In genomic region chr6:28407401-28407800, GRCh38 we compare ENCODE assay signal across 27 cellular contexts. TPM values are rescaled to one million over a fixed set of nuclear protein-coding genes. Genes with fewer than 3 reads are reported as not detected.
"Had no signal": no experiment of that assay in that cellular context is flagged by ENCODE, and none has a peak within 500 bp of the region (broad histone marks: within the 10 kb centered on the region; RNA-seq: fewer than 3 reads in every experiment).

No MANE protein-coding gene starts in this region.

- H3K9me3 Mint-ChIP-seq: activated naive CD4-positive, alpha-beta T cell treated with anti-CD3 and anti-CD28 coated beads for 36 hours had no signal

- H3K9ac ChIP-seq: KMS-11 had no signal

- H3K4me3 Mint-ChIP-seq: activated CD4-positive, alpha-beta memory T cell treated with anti-CD3 and anti-CD28 coated beads for 36 hours; activated CD4-positive, alpha-beta T cell treated with anti-CD3 and anti-CD28 coated beads, Interleukin-2, amount 10 ng/mL, durations not matched to agents 7 days and 5 days; activated naive CD4-positive, alpha-beta T cell treated with anti-CD3 and anti-CD28 coated beads for 36 hours; activated naive CD8-positive, alpha-beta T cell treated with anti-CD3 and anti-CD28 coated beads, Interleukin-2, amount 10 ng/mL, durations not matched to agents 7 days and 5 days; activated T-helper 1 cell treated with anti-CD3 and anti-CD28 coated beads, Interleukin-12 subunit alpha, Interleukin-12 subunit beta, Interleukin-2, Interleukin-4 antibody, amounts not matched to agents 30 ng/mL and 10 ng/mL and 1 ng/mL, durations not matched to agents 14 hours and 24 hours and 36 hours; IgD-negative memory B cell; T-helper 1 cell treated with Interleukin-12 subunit alpha and Interleukin-12 subunit beta and Interleukin-4 antibody, amounts not matched to agents 30 μg/mL and 1 μg/mL, for 36 hours had no signal

- H3K27ac ChIP-seq: ascending aorta, body of pancreas, KMS-11 had no signal

- ATAC-seq: body of pancreas, PC-3 had no signal

- H3K4me2 ChIP-seq: KMS-11 had no signal

- H3K4me1 ChIP-seq: ascending aorta, body of pancreas had no signal

- DNase-seq: activated CD4-positive, alpha-beta memory T cell treated with anti-CD3 and anti-CD28 coated beads for 36 hours; activated CD4-positive, alpha-beta T cell treated with anti-CD3 and anti-CD28 coated beads, Interleukin-2, amount 10 ng/mL, durations not matched to agents 7 days and 5 days; activated CD4-positive, CD25-positive, alpha-beta regulatory T cell treated with anti-CD3 and anti-CD28 coated beads, Interleukin-2, amount 50 U/mL, for 72 hours; activated CD8-positive, alpha-beta memory T cell treated with anti-CD3 and anti-CD28 coated beads, Interleukin-2, amount 50 U/mL, for 4 hours; activated effector memory CD4-positive, alpha-beta T cell treated with anti-CD3 and anti-CD28 coated beads, Interleukin-2, amount 50 U/mL, for 16 hours; activated naive CD4-positive, alpha-beta T cell treated with anti-CD3 and anti-CD28 coated beads for 36 hours; activated naive CD8-positive, alpha-beta T cell treated with anti-CD3 and anti-CD28 coated beads, Interleukin-2, amount 10 ng/mL, durations not matched to agents 7 days and 5 days; body of pancreas; central memory CD4-positive, alpha-beta T cell; NCI-H1092; NCI-H1417; NCI-H1930; NCI-H2171 treated with DMSO at 0.1 percent for 48 hours; NCI-H226; NCI-H526 treated with DMSO at 0.1 percent for 48 hours; NCI-H82; NK-92 treated with Interleukin-12 subunit alpha and Interleukin-12 subunit beta, amount 100 ng/mL, for 24 hours; PC-3; SHP77 treated with DMSO at 0.1 percent for 48 hours had no signal

- H3K4me3 ChIP-seq: ascending aorta, body of pancreas had no signal

- FAIRE-seq: bronchial epithelial cell, RCC 7860 had no signal

- H3K4me1 Mint-ChIP-seq: IgD-negative memory B cell had no signal

- H3K36me3 Mint-ChIP-seq: activated CD4-positive, alpha-beta memory T cell treated with anti-CD3 and anti-CD28 coated beads for 36 hours; IgD-negative memory B cell had no signal

- H3K36me3 ChIP-seq: ascending aorta had no signal

- H3K27ac Mint-ChIP-seq: activated CD4-positive, alpha-beta memory T cell treated with anti-CD3 and anti-CD28 coated beads for 36 hours; activated CD4-positive, alpha-beta T cell treated with anti-CD3 and anti-CD28 coated beads, Interleukin-2, amount 10 ng/mL, durations not matched to agents 7 days and 5 days; activated naive CD4-positive, alpha-beta T cell treated with anti-CD3 and anti-CD28 coated beads for 36 hours; activated naive CD8-positive, alpha-beta T cell treated with anti-CD3 and anti-CD28 coated beads, Interleukin-2, amount 10 ng/mL, durations not matched to agents 7 days and 5 days; activated T-helper 1 cell treated with anti-CD3 and anti-CD28 coated beads, Interleukin-12 subunit alpha, Interleukin-12 subunit beta, Interleukin-2, Interleukin-4 antibody, amounts not matched to agents 30 ng/mL and 10 ng/mL and 1 ng/mL, durations not matched to agents 14 hours and 24 hours and 36 hours; IgD-negative memory B cell; T-helper 1 cell treated with Interleukin-12 subunit alpha and Interleukin-12 subunit beta and Interleukin-4 antibody, amounts not matched to agents 30 μg/mL and 1 μg/mL, for 36 hours had no signal

- H3K9me3 ChIP-seq: ascending aorta, body of pancreas had no signal

- H3K27me3 ChIP-seq: ascending aorta, body of pancreas had no signal

RNA-seq across cellular contexts. Expression of gene ZSCAN23, which starts 35.9 kb away (rescaled TPM):
- total RNA-seq: ascending aorta, NCI-H460 had no signal
